8 cellular contexts compared by ENCODE assay signal in genomic region chr11:65468874-65469333, GRCh38. TPM values are rescaled to one million over a fixed set of nuclear protein-coding genes. Genes with fewer than 3 reads are reported as not detected.
DNase-seq lines count a peak whose midpoint lies in the region; ATAC-seq, FAIRE-seq and TF ChIP-seq lines count a peak whose summit lies in the region.

No MANE protein-coding gene starts in this region.

- H3K27me3 ChIP-seq in dorsolateral prefrontal cortex = no peaks in the 10 kb centered on the region

- DNase-seq in NK-92 treated with Interleukin-12 subunit alpha and Interleukin-12 subunit beta, amount 100 ng/mL, for 24 hours (lab: John Stamatoyannopoulos, UW) = peak; percentile 50
- no peak for DNase-seq in NK-92 (lab: John Stamatoyannopoulos, UW; ENCODE audit: unreplicated experiment)
- DNase-seq in MV-4-11 (lab: John Stamatoyannopoulos, UW) = peak; percentile 29
- DNase-seq in T-helper 22 cell (ENCODE audit: low read depth) = peak; percentile 33
- DNase-seq in dorsolateral prefrontal cortex = peak in 1 of 10 donors; percentile 47
- peak in 9 of 10 donors; percentile 30 to 78 (median 42) for DNase-seq in naive thymus-derived CD8-positive, alpha-beta T cell
- DNase-seq in HTR-8/SVneo (ENCODE audit: insufficient read length, low spot score) = no peak

- peak overlapping the region in 55 of 59 donors; percentile 2 to 99 (median 65) for H3K27ac ChIP-seq in dorsolateral prefrontal cortex

- no peak overlapping the region for H3K4me3 Mint-ChIP-seq in naive thymus-derived CD8-positive, alpha-beta T cell

- H3K4me1 Mint-ChIP-seq in naive thymus-derived CD8-positive, alpha-beta T cell = peaks cover 3 to 35% (median 23%) of the 10 kb centered on the region in 4 donors

- intact Hi-C loops in dorsolateral prefrontal cortex (cut with DNase I) = no loop called here

- no peaks in the 10 kb centered on the region for H3K9me3 Mint-ChIP-seq in naive thymus-derived CD8-positive, alpha-beta T cell

- peak in 1 of 2 donors; percentile 25 for ATAC-seq in naive thymus-derived CD8-positive, alpha-beta T cell
- no peak for ATAC-seq in HG02759 (IDR thresholded peaks at IDR 0.05; ENCODE audit: unreplicated experiment)

- POLR2A ChIA-PET in naive thymus-derived CD8-positive, alpha-beta T cell (lab: Charles Lee) = interaction anchor here (1.0 to 24.4 kb wide), 4 partner anchors 9 to 51 kb away, joined by 4 to 959 read pairs (median 46); partner anchors contain the start of gene MALAT1

- FAIRE-seq in HTR-8/SVneo (lab: Jason Lieb, UNC) = no peak

- no peak overlapping the region for H3K4me3 ChIP-seq in dorsolateral prefrontal cortex

- peak in 54 of 56 donors; percentile 11 to 65 (median 46) for TF ChIP-seq CTCF in dorsolateral prefrontal cortex (IDR thresholded peaks at IDR 0.05 in 54 of 56, conservative IDR thresholded peaks at IDR 0.05 in 2 of 56; ENCODE audit: low read depth in 1 of 56, partially characterized antibody in 56 of 56)

- H3K27ac Mint-ChIP-seq in naive thymus-derived CD8-positive, alpha-beta T cell = peak overlapping the region in 4 of 10 donors; percentile 34 to 67 (median 46)

- no peaks in the 10 kb centered on the region for H3K36me3 Mint-ChIP-seq in naive thymus-derived CD8-positive, alpha-beta T cell

- H3K27me3 Mint-ChIP-seq in naive thymus-derived CD8-positive, alpha-beta T cell = no peaks in the 10 kb centered on the region

RNA-seq across cellular contexts. Expression of gene MALAT1, which starts 29.9 kb away (rescaled TPM):
- over 10,000 TPM in 119 of 120 experiments, 1,000 to 10,000 TPM in 1; 7,808 to 28,438 (median 16,246) TPM for total RNA-seq in dorsolateral prefrontal cortex
- total RNA-seq in naive thymus-derived CD8-positive, alpha-beta T cell = over 10,000 TPM; 29,995 to 30,085 TPM
- polyA plus RNA-seq in naive thymus-derived CD8-positive, alpha-beta T cell = 1,000 to 10,000 TPM; 1,355 to 3,419 (median 2,188) TPM

RNA-seq across cellular contexts. Expression of gene NEAT1, which starts 46.3 kb away (rescaled TPM):
- total RNA-seq in dorsolateral prefrontal cortex = 1,000 to 10,000 TPM in 5 of 120 experiments, 100 to 1,000 TPM in 115; 106 to 1,508 (median 405) TPM
- 100 to 1,000 TPM; 375 to 414 TPM for total RNA-seq in naive thymus-derived CD8-positive, alpha-beta T cell
- polyA plus RNA-seq in naive thymus-derived CD8-positive, alpha-beta T cell = 1 to 10 TPM; 1.3 to 2.9 (median 1.9) TPM

RNA-seq across cellular contexts. Expression of gene SCYL1, which starts 56.0 kb away (rescaled TPM):
- total RNA-seq in dorsolateral prefrontal cortex = 100 to 1,000 TPM in 34 of 120 experiments, 10 to 100 TPM in 86; 71.5 to 120 (median 93.9) TPM
- 10 to 100 TPM; 69.0 to 70.6 TPM for total RNA-seq in naive thymus-derived CD8-positive, alpha-beta T cell
- 10 to 100 TPM; 23.2 to 41.5 (median 33.5) TPM for polyA plus RNA-seq in naive thymus-derived CD8-positive, alpha-beta T cell

Comparison
In these comparisons a context has a peak if more than half of its experiments do, and no peak if none do; other contexts are left out.
1. DNase-seq: peak in NK-92 treated with Interleukin-12 subunit alpha and Interleukin-12 subunit beta, amount 100 ng/mL, for 24 hours (single experiment), MV-4-11 (single experiment), T-helper 22 cell (single experiment) and naive thymus-derived CD8-positive, alpha-beta T cell (9 of 10); none in NK-92 (single experiment) and HTR-8/SVneo (single experiment).